Comparison of ENCODE assay signal across 24 cellular contexts in the genomic region with DNA sequence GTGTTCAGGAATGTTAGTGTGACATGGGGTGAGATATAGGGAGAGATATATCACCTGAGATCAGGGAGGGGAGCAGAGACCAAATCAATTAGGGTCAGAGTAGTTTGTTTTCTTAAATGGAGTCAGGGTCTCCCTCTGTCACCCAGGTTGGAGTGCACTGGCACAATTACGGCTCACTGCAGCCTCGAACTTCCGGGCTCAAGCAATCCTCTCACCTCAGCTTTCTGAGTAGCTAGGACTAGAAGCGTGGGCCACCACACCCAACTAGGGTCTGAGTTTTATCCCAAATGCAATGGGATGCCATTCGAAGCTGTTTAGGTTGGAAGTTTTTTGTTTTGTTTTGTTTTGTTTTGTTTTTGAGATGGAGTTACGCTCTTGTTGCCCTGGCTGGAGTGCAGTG. TPM values are rescaled to one million over a fixed set of nuclear protein-coding genes. Genes with fewer than 3 reads are reported as not detected.
A peak's percentile ranks its signal among the peaks of the same experiment; 100 is the strongest.
DNase-seq lines count a peak whose midpoint lies in the region; ATAC-seq and TF ChIP-seq lines count a peak whose summit lies in the region.
"Had no signal": no experiment of that assay in that cellular context is flagged by ENCODE, and none has a peak within 500 bp of the region (broad histone marks: within the 10 kb centered on the region; RNA-seq: fewer than 3 reads in every experiment).

No MANE protein-coding gene starts in this region.

- peak overlapping the region; percentile 38 to 73 for H3K27ac Mint-ChIP-seq in natural killer cell treated with Interleukin-12 subunit alpha and Interleukin-12 subunit beta and Interleukin-15 and Interleukin-18, amount 100 ng/mL, for 72 hours
- H3K27ac Mint-ChIP-seq in natural killer cell, result peak overlapping the region in 1 of 2 donors; percentile 2
- peak overlapping the region; percentile 89 for H3K27ac Mint-ChIP-seq in activated naive CD8-positive, alpha-beta T cell treated with anti-CD3 and anti-CD28 coated beads, Interleukin-2, amount 50 U/mL, for 24 hours
- H3K27ac Mint-ChIP-seq: CD8-positive, alpha-beta T cell; endodermal cell; nephron progenitor cell had no signal

- H3K4me3 Mint-ChIP-seq in natural killer cell treated with Interleukin-12 subunit alpha and Interleukin-12 subunit beta and Interleukin-15 and Interleukin-18, amount 100 ng/mL, for 72 hours, result peak overlapping the region; percentile 83
- H3K4me3 Mint-ChIP-seq in natural killer cell, result no peak overlapping the region
- peak overlapping the region; percentile 55 for H3K4me3 Mint-ChIP-seq in activated naive CD8-positive, alpha-beta T cell treated with anti-CD3 and anti-CD28 coated beads, Interleukin-2, amount 50 U/mL, for 24 hours
- H3K4me3 Mint-ChIP-seq: CD8-positive, alpha-beta T cell; endodermal cell; nephron progenitor cell had no signal

- peak overlapping the region; percentile 98 for H3K27ac ChIP-seq in SU-DHL-6 (ENCODE audit: low read depth, low read length)
- H3K27ac ChIP-seq: brain microvascular endothelial cell, colonic mucosa, GM23248, prostate gland, SJCRH30, VCaP had no signal

- H3K9me3 ChIP-seq in SU-DHL-6 (ENCODE audit: insufficient read depth, low read length), result no peaks in the 10 kb centered on the region
- H3K9me3 ChIP-seq: colonic mucosa, prostate gland, SJCRH30, transverse colon had no signal

- H3K9me3 Mint-ChIP-seq in natural killer cell treated with Interleukin-12 subunit alpha and Interleukin-12 subunit beta and Interleukin-15 and Interleukin-18, amount 100 ng/mL, for 72 hours, result no peaks in the 10 kb centered on the region
- H3K9me3 Mint-ChIP-seq in natural killer cell, result no peaks in the 10 kb centered on the region
- peaks cover 3% of the 10 kb centered on the region for H3K9me3 Mint-ChIP-seq in activated naive CD8-positive, alpha-beta T cell treated with anti-CD3 and anti-CD28 coated beads, Interleukin-2, amount 50 U/mL, for 24 hours
- H3K9me3 Mint-ChIP-seq: CD8-positive, alpha-beta T cell; endodermal cell had no signal

- no peaks in the 10 kb centered on the region for H3K27me3 ChIP-seq in SU-DHL-6 (ENCODE audit: low read length)
- H3K27me3 ChIP-seq: brain microvascular endothelial cell, colonic mucosa, SJCRH30, transverse colon had no signal

- H3K4me3 ChIP-seq in SU-DHL-6 (ENCODE audit: insufficient read depth, low read length, poor library complexity, severe bottlenecking), result no peak overlapping the region
- H3K4me3 ChIP-seq: colonic mucosa, GM23248, K562, prostate gland, SJCRH30, transverse colon had no signal

- ATAC-seq in natural killer cell treated with Interleukin-12 subunit alpha and Interleukin-12 subunit beta and Interleukin-15 and Interleukin-18, amount 100 ng/mL, for 72 hours, result no peak
- no peak for ATAC-seq in natural killer cell
- no peak for ATAC-seq in activated naive CD8-positive, alpha-beta T cell treated with anti-CD3 and anti-CD28 coated beads, Interleukin-2, amount 50 U/mL, for 24 hours
- no peak for ATAC-seq in sciatic nerve
- ATAC-seq in HG02870 (IDR thresholded peaks at IDR 0.05; ENCODE audit: unreplicated experiment), result no peak
- no peak for ATAC-seq in HG03196 (IDR thresholded peaks at IDR 0.05; ENCODE audit: unreplicated experiment)
- ATAC-seq: CD8-positive, alpha-beta T cell; K562 had no signal

- no peaks in the 10 kb centered on the region for H3K9me2 ChIP-seq in SU-DHL-6 (replicated peaks; ENCODE audit: insufficient read depth, low read length)

- H2AFZ ChIP-seq in SU-DHL-6 (ENCODE audit: low read depth, low read length, severe bottlenecking), result peak overlapping the region; percentile 70
- H2AFZ ChIP-seq: GM23248 had no signal

- H3K27me3 Mint-ChIP-seq in natural killer cell treated with Interleukin-12 subunit alpha and Interleukin-12 subunit beta and Interleukin-15 and Interleukin-18, amount 100 ng/mL, for 72 hours, result no peaks in the 10 kb centered on the region
- no peaks in the 10 kb centered on the region for H3K27me3 Mint-ChIP-seq in natural killer cell (ENCODE audit: low read depth in 2 of 2)
- no peaks in the 10 kb centered on the region for H3K27me3 Mint-ChIP-seq in activated naive CD8-positive, alpha-beta T cell treated with anti-CD3 and anti-CD28 coated beads, Interleukin-2, amount 50 U/mL, for 24 hours

- peak overlapping the region; percentile 52 for H3K4me2 ChIP-seq in SU-DHL-6 (ENCODE audit: low read depth, low read length, poor library complexity, severe bottlenecking)

- peak overlapping the region; percentile 51 for H3K9ac ChIP-seq in SU-DHL-6 (ENCODE audit: low read length)
- H3K9ac ChIP-seq: GM23248 had no signal

- H3K4me1 Mint-ChIP-seq in natural killer cell treated with Interleukin-12 subunit alpha and Interleukin-12 subunit beta and Interleukin-15 and Interleukin-18, amount 100 ng/mL, for 72 hours (ENCODE audit: low read depth in 2 of 2), result peaks cover 35 to 50% of the 10 kb centered on the region in 2 donors
- peaks cover 24 to 34% of the 10 kb centered on the region in 2 donors for H3K4me1 Mint-ChIP-seq in natural killer cell
- peaks cover 60% of the 10 kb centered on the region for H3K4me1 Mint-ChIP-seq in activated naive CD8-positive, alpha-beta T cell treated with anti-CD3 and anti-CD28 coated beads, Interleukin-2, amount 50 U/mL, for 24 hours

- no peak for TF ChIP-seq CTCF in natural killer cell (IDR thresholded peaks at IDR 0.05)
- no peak for TF ChIP-seq CTCF in SU-DHL-6 (IDR thresholded peaks at IDR 0.05; ENCODE audit: insufficient read depth, low read length, poor library complexity, severe bottlenecking)

- H3K36me3 ChIP-seq in SU-DHL-6 (ENCODE audit: low read length), result peaks cover 7% of the 10 kb centered on the region
- H3K36me3 ChIP-seq: brain microvascular endothelial cell, colonic mucosa, prostate gland, SJCRH30, transverse colon had no signal

- peaks cover 68% of the 10 kb centered on the region for H3F3A ChIP-seq in SU-DHL-6 (ENCODE audit: insufficient read depth)

- H3K36me3 Mint-ChIP-seq in natural killer cell treated with Interleukin-12 subunit alpha and Interleukin-12 subunit beta and Interleukin-15 and Interleukin-18, amount 100 ng/mL, for 72 hours, result peaks cover 6% of the 10 kb centered on the region
- no peaks in the 10 kb centered on the region for H3K36me3 Mint-ChIP-seq in natural killer cell
- peaks cover 17% of the 10 kb centered on the region for H3K36me3 Mint-ChIP-seq in activated naive CD8-positive, alpha-beta T cell treated with anti-CD3 and anti-CD28 coated beads, Interleukin-2, amount 50 U/mL, for 24 hours (ENCODE audit: low read depth)

- intact Hi-C loops in natural killer cell (cut with micrococcal nuclease) (no loop called here), sciatic nerve (cut with DNase I) (no loop called here)

- H4K20me1 ChIP-seq in SU-DHL-6 (ENCODE audit: low read depth, low read length), result 0 out of 2 replicates have a peak, but pooled peaks cover under 1% of the 10 kb centered on the region

- H3K79me2 ChIP-seq in SU-DHL-6 (ENCODE audit: insufficient read depth, low read length), result peaks cover 40% of the 10 kb centered on the region

- no peak for DNase-seq in natural killer cell treated with Interleukin-12 subunit alpha and Interleukin-12 subunit beta and Interleukin-15 and Interleukin-18, amount 100 ng/mL, for 72 hours (ENCODE audit: low spot score)
- DNase-seq in natural killer cell (no peak), sciatic nerve (ENCODE audit: low spot score) (no peak)
- DNase-seq in activated naive CD8-positive, alpha-beta T cell treated with anti-CD3 and anti-CD28 coated beads, Interleukin-2, amount 50 U/mL, for 24 hours, result no peak
- DNase-seq: brain microvascular endothelial cell; CD8-positive, alpha-beta T cell; colonic mucosa; endodermal cell; GF-D8; GM23248; mesenchymal stem cell; NCI-H1436 treated with DMSO at 0.1 percent for 48 hours; NCI-H2171 treated with DMSO at 0.1 percent for 48 hours; NCI-H526 treated with DMSO at 0.1 percent for 48 hours; nephron progenitor cell; SJCRH30; stimulated activated naive CD8-positive, alpha-beta T cell treated with anti-CD3 and anti-CD28 coated beads, Interleukin-15, Interleukin-2, amounts not matched to agents 100 U/mL and 50 U/mL, for 24 hours; transverse colon had no signal

RNA-seq across cellular contexts. Expression of a gene that starts 3.1 kb away (rescaled TPM):
- total RNA-seq in natural killer cell treated with Interleukin-12 subunit alpha and Interleukin-12 subunit beta and Interleukin-15 and Interleukin-18, amount 100 ng/mL, for 72 hours, result 10 to 100 TPM; 63.6 to 66.6 TPM
- 10 to 100 TPM; 44.3 to 63.3 (median 57.8) TPM for total RNA-seq in natural killer cell
- total RNA-seq in sciatic nerve, result 49.3 TPM
